In the genomic region with DNA sequence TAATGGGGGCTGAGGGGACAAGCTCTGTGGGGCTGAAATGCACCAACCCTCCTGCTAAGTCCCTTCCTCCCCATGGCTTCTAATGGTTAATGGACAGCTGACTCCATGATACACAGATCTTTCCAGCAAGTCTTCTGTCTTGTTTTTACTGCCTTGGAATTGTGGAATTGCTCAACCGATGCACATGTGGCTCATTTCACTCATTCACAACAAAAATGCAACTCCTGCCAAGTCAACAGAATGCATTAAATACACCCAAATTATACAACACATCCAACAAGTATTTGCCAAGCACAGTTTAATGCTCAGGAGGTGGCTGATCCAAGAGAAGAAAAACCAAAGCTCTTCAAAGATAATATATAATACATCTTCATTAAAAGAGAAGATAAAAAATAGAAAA, we compare ENCODE assay signal across 17 cellular contexts.
A peak's percentile ranks its signal among the peaks of the same experiment; 100 is the strongest.
DNase-seq lines count a peak whose midpoint lies in the region; ATAC-seq and TF ChIP-seq lines count a peak whose summit lies in the region.
"Had no signal": no experiment of that assay in that cellular context is flagged by ENCODE, and none has a peak within 500 bp of the region (broad histone marks: within the 10 kb centered on the region; RNA-seq: fewer than 3 reads in every experiment).

No MANE protein-coding gene starts in this region.

- peak overlapping the region in 1 of 3 experiments; percentile 15 for H3K4me3 Mint-ChIP-seq in nephron
- H3K4me3 Mint-ChIP-seq: CD4-positive, alpha-beta memory T cell; HFFc6; IgD-negative memory B cell had no signal

- H3K4me2 ChIP-seq in GM23248 (ENCODE audit: unreplicated experiment), result no peak overlapping the region

- no peak overlapping the region for H3K27ac ChIP-seq in GM23248
- H3K27ac ChIP-seq: C4-2B had no signal

- in situ Hi-C loops in GM23248 (cut with MboI), result no loop called here

- no peak for ATAC-seq in GM19463 (IDR thresholded peaks at IDR 0.05; ENCODE audit: unreplicated experiment)

- H3K9me2 ChIP-seq in GM23248 (ENCODE audit: insufficient read depth), result no peaks in the 10 kb centered on the region

- DNase-seq in AG10803 (ENCODE audit: low read depth) (peak; percentile 36), GM23248 (peak; percentile 1), fibroblast of gingiva (ENCODE audit: low read depth) (peak; percentile 1), NCI-H82 treated with DMSO at 0.1 percent for 48 hours (lab: John Stamatoyannopoulos, UW; ENCODE audit: unreplicated experiment) (no peak), GOT3 (lab: John Stamatoyannopoulos, UW) (no peak)
- DNase-seq: ACHN; BE2C; CD4-positive, alpha-beta memory T cell; DMS153; DMS79 treated with DMSO at 0.1 percent for 48 hours; EL; HCEC 1CT; HFFc6 had no signal

- H3K27me3 ChIP-seq in GM23248 (replicated peaks; ENCODE audit: insufficient read depth), result no peaks in the 10 kb centered on the region
- H3K27me3 ChIP-seq: BE2C had no signal

- no peaks in the 10 kb centered on the region for H3K36me3 Mint-ChIP-seq in nephron (ENCODE audit: low read depth)
- H3K36me3 Mint-ChIP-seq: CD4-positive, alpha-beta memory T cell; IgD-negative memory B cell had no signal

- H3K9me3 ChIP-seq in GM23248 (ENCODE audit: low read depth), result no peaks in the 10 kb centered on the region
- H3K9me3 ChIP-seq: BE2C had no signal

- TF ChIP-seq CTCF in AG10803 (conservative IDR thresholded peaks at IDR 0.05; ENCODE audit: low read length) (no peak), nephron (IDR thresholded peaks at IDR 0.05; ENCODE audit: unreplicated experiment in 3 of 3) (no peak)

- H3K4me1 ChIP-seq in GM23248 (ENCODE audit: insufficient read depth), result no peaks in the 10 kb centered on the region
- H3K4me1 ChIP-seq: BE2C had no signal

- no peak overlapping the region for H2AFZ ChIP-seq in GM23248

- whole genome bisulfite sequencing in GM23248 (ENCODE audit: low coverage in 1 of 2, low lambda C conversion rate in 2 of 2, missing lambda C conversion rate in 2 of 2), 2 experiments, result 0 to 5% methylated on average over 1 of the region's 1 CpG

- H3K27ac Mint-ChIP-seq in nephron, result peak overlapping the region; percentile 71 to 96 (median 91)
- H3K27ac Mint-ChIP-seq: CD4-positive, alpha-beta memory T cell; HFFc6; IgD-negative memory B cell had no signal

- no peaks in the 10 kb centered on the region for H3F3A ChIP-seq in GM23248 (ENCODE audit: insufficient read depth)

- H3K4me1 Mint-ChIP-seq in nephron, result peaks cover 17% of the 10 kb centered on the region
- H3K4me1 Mint-ChIP-seq: CD4-positive, alpha-beta memory T cell; IgD-negative memory B cell had no signal

- H3K36me3 ChIP-seq in GM23248 (ENCODE audit: low read depth), result no peaks in the 10 kb centered on the region
- H3K36me3 ChIP-seq: BE2C had no signal

- peaks cover 4% of the 10 kb centered on the region for H3K9me3 Mint-ChIP-seq in nephron
- H3K9me3 Mint-ChIP-seq: HFFc6 had no signal

- no peak overlapping the region for H3K4me3 ChIP-seq in AG10803 (ENCODE audit: low read length)
- H3K4me3 ChIP-seq in GM23248, result no peak overlapping the region

- no peaks in the 10 kb centered on the region for H3K27me3 Mint-ChIP-seq in nephron (ENCODE audit: low read depth)

- H3K79me2 ChIP-seq in GM23248 (ENCODE audit: insufficient read depth), result no peaks in the 10 kb centered on the region

- no peaks in the 10 kb centered on the region for H4K20me1 ChIP-seq in GM23248 (ENCODE audit: insufficient read depth)

- H3K9ac ChIP-seq in GM23248, result no peak overlapping the region

Comparison
In these comparisons a context has a peak if more than half of its experiments do, and no peak if none do; other contexts are left out.
1. DNase-seq: peak in AG10803 (single experiment), GM23248 (single experiment) and fibroblast of gingiva (single experiment); none in NCI-H82 treated with DMSO at 0.1 percent for 48 hours (single experiment) and GOT3 (single experiment).